Comparison of ENCODE assay signal across 9 cellular contexts in genomic region chr1:150566589-150567340, GRCh38. TPM values are rescaled to one million over a fixed set of nuclear protein-coding genes. Genes with fewer than 3 reads are reported as not detected.
A peak's percentile ranks its signal among the peaks of the same experiment; 100 is the strongest.
DNase-seq lines count a peak whose midpoint lies in the region; ATAC-seq and TF ChIP-seq lines count a peak whose summit lies in the region.
"Had no signal": no experiment of that assay in that cellular context is flagged by ENCODE, and none has a peak within 500 bp of the region (broad histone marks: within the 10 kb centered on the region; RNA-seq: fewer than 3 reads in every experiment).

No MANE protein-coding gene starts in this region.

- no peak for ATAC-seq in stimulated activated naive CD8-positive, alpha-beta T cell treated with anti-CD3 and anti-CD28 coated beads, Interleukin-15, Interleukin-2, amounts not matched to agents 100 U/mL and 50 U/mL, for 24 hours
- ATAC-seq in naive B cell (ENCODE audit: low read depth in 2 of 2) (no peak), GM19395 (IDR thresholded peaks at IDR 0.05; ENCODE audit: unreplicated experiment) (no peak), GM21528 (IDR thresholded peaks at IDR 0.05; ENCODE audit: low FRiP score, unreplicated experiment) (no peak)

- H3K4me3 ChIP-seq in choroid plexus epithelial cell (ENCODE audit: low read depth, low read length), result no peak overlapping the region
- H3K4me3 ChIP-seq: SK-N-MC had no signal

- H3K9me3 Mint-ChIP-seq in stimulated activated naive CD8-positive, alpha-beta T cell treated with anti-CD3 and anti-CD28 coated beads, Interleukin-15, Interleukin-2, amounts not matched to agents 100 ng/mL and 50 ng/mL, for 24 hours, result no peaks in the 10 kb centered on the region
- H3K9me3 Mint-ChIP-seq in naive B cell, result no peaks in the 10 kb centered on the region

- no peaks in the 10 kb centered on the region for H3K27me3 Mint-ChIP-seq in stimulated activated naive CD8-positive, alpha-beta T cell treated with anti-CD3 and anti-CD28 coated beads, Interleukin-15, Interleukin-2, amounts not matched to agents 100 ng/mL and 50 ng/mL, for 24 hours
- no peaks in the 10 kb centered on the region for H3K27me3 Mint-ChIP-seq in naive B cell

- peak overlapping the region; percentile 100 for H3K27ac Mint-ChIP-seq in stimulated activated naive CD8-positive, alpha-beta T cell treated with anti-CD3 and anti-CD28 coated beads, Interleukin-15, Interleukin-2, amounts not matched to agents 100 ng/mL and 50 ng/mL, for 24 hours
- H3K27ac Mint-ChIP-seq in naive B cell, result peak overlapping the region; percentile 92 to 99 (median 94)

- DNase-seq in stimulated activated naive CD8-positive, alpha-beta T cell treated with anti-CD3 and anti-CD28 coated beads, Interleukin-15, Interleukin-2, amounts not matched to agents 100 U/mL and 50 U/mL, for 24 hours, result no peak
- DNase-seq in choroid plexus epithelial cell (ENCODE audit: low read depth) (peak; percentile 14), naive B cell (no peak), AG20443 (ENCODE audit: low spot score) (no peak)
- no peak for DNase-seq in central memory CD4-positive, alpha-beta T cell

- no peak for TF ChIP-seq CTCF in choroid plexus epithelial cell (conservative IDR thresholded peaks at IDR 0.05; ENCODE audit: low read depth, low read length)

- peaks cover 24% of the 10 kb centered on the region for H3K36me3 Mint-ChIP-seq in stimulated activated naive CD8-positive, alpha-beta T cell treated with anti-CD3 and anti-CD28 coated beads, Interleukin-15, Interleukin-2, amounts not matched to agents 100 ng/mL and 50 ng/mL, for 24 hours (ENCODE audit: low read depth)
- peaks cover 6 to 7% of the 10 kb centered on the region in 2 donors for H3K36me3 Mint-ChIP-seq in naive B cell

- H3K4me1 Mint-ChIP-seq in stimulated activated naive CD8-positive, alpha-beta T cell treated with anti-CD3 and anti-CD28 coated beads, Interleukin-15, Interleukin-2, amounts not matched to agents 100 ng/mL and 50 ng/mL, for 24 hours (ENCODE audit: low read depth), result peaks cover 96% of the 10 kb centered on the region
- peaks cover 53 to 94% (median 84%) of the 10 kb centered on the region in 3 donors for H3K4me1 Mint-ChIP-seq in naive B cell

- H3K4me3 Mint-ChIP-seq in stimulated activated naive CD8-positive, alpha-beta T cell treated with anti-CD3 and anti-CD28 coated beads, Interleukin-15, Interleukin-2, amounts not matched to agents 100 ng/mL and 50 ng/mL, for 24 hours, result peak overlapping the region; percentile 82
- H3K4me3 Mint-ChIP-seq in naive B cell, result peak overlapping the region; percentile 75 to 92 (median 84)

RNA-seq across cellular contexts. Expression of gene MCL1, which starts 12.6 kb away (rescaled TPM):
- polyA plus RNA-seq in naive B cell (ENCODE audit: low read depth in 6 of 6), result 100 to 1,000 TPM in 2 of 6 donors, 10 to 100 TPM in 4; 44.8 to 110 (median 95.1) TPM

RNA-seq across cellular contexts. Expression of gene ADAMTSL4, which starts 17.6 kb away (rescaled TPM):
- not detected for polyA plus RNA-seq in naive B cell (ENCODE audit: low read depth in 6 of 6)

RNA-seq across cellular contexts. Expression of gene FALEC, which starts 51.2 kb away (rescaled TPM):
- 1 to 10 TPM in 3 of 6 donors, under 1 TPM in 1, not detected in 2; 0.68 to 2.6 (median 1.3) TPM for polyA plus RNA-seq in naive B cell (ENCODE audit: low read depth in 6 of 6)

RNA-seq across cellular contexts. Expression of gene ECM1, which starts 58.9 kb away (rescaled TPM):
- not detected for polyA plus RNA-seq in naive B cell (ENCODE audit: low read depth in 6 of 6)
